In genomic region chr4:19736968-19737756, GRCh38 we compare ENCODE assay signal across 17 cellular contexts.
"Had no signal": no experiment of that assay in that cellular context is flagged by ENCODE, and none has a peak within 500 bp of the region (broad histone marks: within the 10 kb centered on the region; RNA-seq: fewer than 3 reads in every experiment).

No MANE protein-coding gene starts in this region.

- H3K27me3 ChIP-seq: ascending aorta, colonic mucosa, sigmoid colon had no signal

- H3K36me3 ChIP-seq: ascending aorta, colonic mucosa, sigmoid colon had no signal

- H3K4me1 ChIP-seq: ascending aorta, colonic mucosa had no signal

- H3K4me3 ChIP-seq: ascending aorta, colonic mucosa, sigmoid colon had no signal

- H3K27ac ChIP-seq: ascending aorta, colonic mucosa, epithelial cell of prostate, sigmoid colon, VCaP had no signal

- DNase-seq: activated CD8-positive, alpha-beta memory T cell treated with anti-CD3 and anti-CD28 coated beads, Interleukin-2, amount 50 U/mL, for 4 hours; activated CD8-positive, alpha-beta T cell treated with anti-CD3 and anti-CD28 coated beads for 36 hours; activated naive CD4-positive, alpha-beta T cell; caudate nucleus; colonic mucosa; effector CD4-positive, alpha-beta T cell; midbrain; naive B cell; sigmoid colon; stimulated activated CD4-positive, alpha-beta T cell treated with anti-CD3 and anti-CD28 coated beads, Interleukin-2, amount 100 ng/mL, for 24 hours; stimulated activated naive CD4-positive, alpha-beta T cell; substantia nigra; T-helper 9 cell; trophoblast cell had no signal

- ATAC-seq: activated CD8-positive, alpha-beta T cell treated with anti-CD3 and anti-CD28 coated beads for 36 hours had no signal

- H3K9me3 ChIP-seq: ascending aorta, colonic mucosa, sigmoid colon had no signal
